Comparison of ENCODE assay signal across 1 cellular context in genomic region chr19:7554565-7554964, GRCh38.
TF ChIP-seq lines count a peak whose summit lies in the region.

No MANE protein-coding gene starts in this region.

TF ChIP-seq in H1, 55 proteins besides CTCF, POLR2A, EP300 and RAD21:
- TF ChIP-seq CBX5 (IDR thresholded peaks at IDR 0.05; ENCODE audit: low read depth, low read length) (no peak), MAX (IDR thresholded peaks at IDR 0.05) (0 out of 2 replicates have a peak, but pooled peaks have one; percentile 2), CTBP2 (IDR thresholded peaks at IDR 0.05; ENCODE audit: borderline replicate concordance, insufficient read depth, insufficient read length, low read length) (no peak), SAP30 (IDR thresholded peaks at IDR 0.05; ENCODE audit: insufficient read depth, insufficient replicate concordance, low read length) (no peak), YY1 (IDR thresholded peaks at IDR 0.05; ENCODE audit: low read depth, low read length) (no peak), SUZ12 (IDR thresholded peaks at IDR 0.05; ENCODE audit: low read length) (no peak)
